22 cellular contexts compared by ENCODE assay signal in the genomic region with DNA sequence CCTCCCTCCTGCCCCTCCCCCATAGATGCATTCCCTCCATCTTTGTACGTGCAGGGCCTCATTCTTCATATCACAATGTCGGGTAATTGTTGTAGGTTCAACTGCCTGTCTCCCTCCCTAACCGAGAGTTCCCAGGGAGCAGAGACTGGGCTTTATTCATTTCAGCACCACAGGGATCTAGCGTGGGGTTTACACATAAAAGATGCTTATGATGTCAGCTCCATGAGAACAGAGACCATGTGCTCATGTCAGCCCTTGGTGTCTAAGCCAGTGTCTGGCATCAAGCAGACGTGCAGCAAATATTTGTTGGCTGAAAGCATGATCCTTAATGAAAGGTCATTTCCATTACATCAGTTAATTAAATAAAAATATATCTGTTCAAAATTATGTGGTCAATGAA.
DNase-seq lines count a peak whose midpoint lies in the region; ATAC-seq and TF ChIP-seq lines count a peak whose summit lies in the region.
"Had no signal": no experiment of that assay in that cellular context is flagged by ENCODE, and none has a peak within 500 bp of the region (broad histone marks: within the 10 kb centered on the region; RNA-seq: fewer than 3 reads in every experiment).

No MANE protein-coding gene starts in this region.

- no peaks in the 10 kb centered on the region for H4K20me1 ChIP-seq in IMR-90 (ENCODE audit: insufficient read depth, low read length)
- H4K20me1 ChIP-seq: BLaER1 treated with 17β-estradiol and CSF1 and Interleukin-3, amounts not matched to agents 10 nM and 100 nM had no signal

- peak overlapping the region; percentile 34; the same call in 1 of the 3 replicates for H2BK15ac ChIP-seq in IMR-90 (ENCODE audit: low read depth, low read length)

- H2BK120ac ChIP-seq in IMR-90 (ENCODE audit: low read depth, low read length) = peak overlapping the region; percentile 38; the same call in 1 of the 2 replicates

- dilution Hi-C loops in IMR-90 (cut with HindIII; ENCODE audit: low sequenced_read_pairs, unreplicated experiment) = no loop called here

- no peak overlapping the region for H3K23ac ChIP-seq in IMR-90 (ENCODE audit: low read depth, low read length)

- peaks cover 3% of the 10 kb centered on the region for H3K9me1 ChIP-seq in IMR-90 (ENCODE audit: insufficient read depth, low read length)

- H2AK5ac ChIP-seq in IMR-90 (ENCODE audit: low read depth, low read length) = 0 out of 2 replicates have a peak overlapping the region, but pooled peaks have one; percentile 27

- DNase-seq in A673 (ENCODE audit: low spot score) = peak; percentile 22
- DNase-seq in IMR-90 = no peak
- peak; percentile 14 for DNase-seq in astrocyte of the spinal cord (ENCODE audit: low read depth, low spot score)
- peak; percentile 28 for DNase-seq in fibroblast of villous mesenchyme (ENCODE audit: low read depth)
- no peak for DNase-seq in suprapubic skin (ENCODE audit: low spot score in 2 of 2)
- DNase-seq in stimulated activated naive CD4-positive, alpha-beta T cell (lab: John Stamatoyannopoulos, UW) = no peak
- DNase-seq: CD8-positive, alpha-beta memory T cell; H7; Karpas-422; MG63; NCI-H1048; NCI-H1436; NCI-H1930; NCI-H226; NCI-H526; NK-92 treated with Interleukin-12 subunit alpha and Interleukin-12 subunit beta, amount 100 ng/mL, for 24 hours; Peyer's patch had no signal

- 70% methylated on average over 2 of the region's 5 CpGs; no CpG with 5 or more reads in 1 of the 2 experiments for WGBS in IMR-90 (ENCODE audit: extremely low coverage in 2 of 2, insufficient read length in 1 of 2), 2 experiments
- 73% methylated on average over 5 of the region's 5 CpGs for WGBS in suprapubic skin

- H3K9me3 ChIP-seq in A673 (ENCODE audit: low read depth, low read length, poor library complexity, severe bottlenecking) (no peaks in the 10 kb centered on the region), IMR-90 (ENCODE audit: control insufficient read depth, insufficient read depth, low read length) (no peaks in the 10 kb centered on the region), suprapubic skin (no peaks in the 10 kb centered on the region)
- H3K9me3 ChIP-seq: A549, Peyer's patch, SJSA1 had no signal

- ATAC-seq in IMR-90 (ENCODE audit: low read depth) = no peak
- ATAC-seq in HG03095 (IDR thresholded peaks at IDR 0.05; ENCODE audit: unreplicated experiment) = no peak
- no peak for ATAC-seq in GM18861 (IDR thresholded peaks at IDR 0.05; ENCODE audit: unreplicated experiment)
- ATAC-seq: A549 had no signal

- H2AK9ac ChIP-seq in IMR-90 (replicated peaks; ENCODE audit: low read depth, low read length, poor library complexity) = no peak overlapping the region

- POLR2A ChIA-PET in A673 (lab: Charles Lee; ENCODE audit: low non-redundant PET) (interaction anchor here (0.6 kb wide), 1 partner anchor 156 kb away, joined by 3 read pairs; no protein-coding TSS in a partner anchor), IMR-90 (lab: Charles Lee; ENCODE audit: unreplicated experiment) (no interaction called here)

- no peak overlapping the region for H4K91ac ChIP-seq in IMR-90 (ENCODE audit: insufficient read depth, low read depth, low read length)

- no peak overlapping the region for H3K9ac ChIP-seq in IMR-90 (ENCODE audit: low read depth, low read length)
- H3K9ac ChIP-seq: BLaER1 treated with 17β-estradiol and CSF1 and Interleukin-3, amounts not matched to agents 10 nM and 100 nM had no signal

- no peak for TF ChIP-seq CTCF in A673 (conservative IDR thresholded peaks at IDR 0.05; ENCODE audit: low read depth, low read length)
- no peak for TF ChIP-seq CTCF in IMR-90 (conservative IDR thresholded peaks at IDR 0.05; ENCODE audit: low read depth, low read length)
- TF ChIP-seq CTCF in astrocyte of the spinal cord (IDR thresholded peaks at IDR 0.05; ENCODE audit: low read depth, low read length) = no peak
- TF ChIP-seq CTCF in fibroblast of villous mesenchyme (IDR thresholded peaks at IDR 0.05; ENCODE audit: insufficient read depth, low read depth, low read length) = no peak
- TF ChIP-seq CTCF in suprapubic skin (IDR thresholded peaks at IDR 0.05) = no peak

- H3K14ac ChIP-seq in IMR-90 (replicated peaks; ENCODE audit: low read depth, low read length) = no peak overlapping the region

- no peak overlapping the region for H2BK20ac ChIP-seq in IMR-90 (ENCODE audit: low read depth, low read length)

- H4K5ac ChIP-seq in IMR-90 (ENCODE audit: low read depth, low read length) = no peak overlapping the region

- in situ Hi-C loops in IMR-90 (cut with MboI; ENCODE audit: low sequenced_read_pairs) = loop anchor here (10.0 kb wide), 1 partner anchor 297 kb away; the partner anchor contains the start of gene TRIB2
- in situ Hi-C loops in astrocyte of the spinal cord (cut with HindIII; ENCODE audit: low sequenced_read_pairs) = no loop called here

- 0 out of 2 replicates have a peak overlapping the region, but pooled peaks have one; percentile 34 for H3K4ac ChIP-seq in IMR-90 (ENCODE audit: low read depth, low read length)

- BruUV-seq in A673 (replicated peaks; lab: Mats Ljungman, UMichigan) = no TSS peak
- no TSS peak for BruUV-seq in IMR-90 (replicated peaks; lab: Mats Ljungman, UMichigan)

- H3K56ac ChIP-seq in IMR-90 (ENCODE audit: extremely low read depth, insufficient read depth, low read length) = no peak overlapping the region

- TF ChIP-seq RAD21 in IMR-90 (IDR thresholded peaks at IDR 0.05; ENCODE audit: low read length) = no peak

- no peak overlapping the region for H2BK5ac ChIP-seq in IMR-90 (ENCODE audit: low read depth, low read length, poor library complexity, severe bottlenecking)

- intact Hi-C loops in A673 (cut with micrococcal nuclease; ENCODE audit: unreplicated experiment) = loop anchor here (10.0 kb wide), 1 partner anchor 587 kb away; no protein-coding TSS in a partner anchor
- intact Hi-C loops in IMR-90 (cut with micrococcal nuclease) = loop anchor here (5.0 to 10.0 kb wide), 3 partner anchors 514 to 593 kb away; no protein-coding TSS in a partner anchor

- CTCF ChIA-PET in A673 (lab: Charles Lee) (no interaction called here), IMR-90 (lab: Yijun Ruan, JAX) (no interaction called here)

- no peak for TF ChIP-seq EP300 in suprapubic skin (IDR thresholded peaks at IDR 0.05)

- no peaks in the 10 kb centered on the region for H3K79me1 ChIP-seq in IMR-90 (ENCODE audit: low read depth in 1 of 2, low read length in 2 of 2)

- H3K27ac ChIP-seq in A673 (ENCODE audit: low read depth, low read length, poor library complexity, severe bottlenecking) = no peak overlapping the region
- H3K27ac ChIP-seq in IMR-90 (ENCODE audit: insufficient read depth, low read length) = no peak overlapping the region
- no peak overlapping the region for H3K27ac ChIP-seq in suprapubic skin
- H3K27ac ChIP-seq: A549; BLaER1 treated with 17β-estradiol and CSF1 and Interleukin-3, amounts not matched to agents 10 nM and 100 nM; Peyer's patch; SJSA1 had no signal

- H3K4me2 ChIP-seq in IMR-90 (ENCODE audit: low read depth, low read length) = no peak overlapping the region
- H3K4me2 ChIP-seq: A549; BLaER1 treated with 17β-estradiol and CSF1 and Interleukin-3, amounts not matched to agents 10 nM and 100 nM had no signal

- H3K27me3 ChIP-seq in A673 (replicated peaks; ENCODE audit: insufficient read depth, low read depth, low read length, poor library complexity) (no peaks in the 10 kb centered on the region), IMR-90 (ENCODE audit: control insufficient read depth, insufficient read depth, low read length) (no peaks in the 10 kb centered on the region), suprapubic skin (no peaks in the 10 kb centered on the region)
- H3K27me3 ChIP-seq: BLaER1 treated with 17β-estradiol and CSF1 and Interleukin-3, amounts not matched to agents 10 nM and 100 nM; MG63; Peyer's patch; SJSA1 had no signal

- H3K36me3 ChIP-seq in A673 (ENCODE audit: insufficient read depth, low read length, poor library complexity, severe bottlenecking) (no peaks in the 10 kb centered on the region), IMR-90 (ENCODE audit: control insufficient read depth, insufficient read depth, low read length) (no peaks in the 10 kb centered on the region), suprapubic skin (no peaks in the 10 kb centered on the region)
- H3K36me3 ChIP-seq: BLaER1 treated with 17β-estradiol and CSF1 and Interleukin-3, amounts not matched to agents 10 nM and 100 nM; MG63; Peyer's patch; SJSA1 had no signal

- TF ChIP-seq POLR2A in IMR-90 (IDR thresholded peaks at IDR 0.05; ENCODE audit: low read depth, low read length) (no peak), suprapubic skin (IDR thresholded peaks at IDR 0.05) (no peak)

- H4K8ac ChIP-seq in IMR-90 (ENCODE audit: low read depth in 2 of 2, low read length in 2 of 2) = 0 out of 4 replicates have a peak overlapping the region, but pooled peaks of 1 of the 2 experiments have one; percentile 4

- no peak overlapping the region for H3K18ac ChIP-seq in IMR-90 (ENCODE audit: low read depth, low read length)

- no peak overlapping the region for H2AFZ ChIP-seq in IMR-90 (replicated peaks; ENCODE audit: low read length, poor library complexity)

- H3K4me1 ChIP-seq in A673 (ENCODE audit: insufficient read depth, low read length, poor library complexity, severe bottlenecking) (no peaks in the 10 kb centered on the region), IMR-90 (ENCODE audit: control insufficient read depth, insufficient read depth, low read length) (peaks cover 8% of the 10 kb centered on the region), suprapubic skin (no peaks in the 10 kb centered on the region)
- H3K4me1 ChIP-seq: A549, Peyer's patch had no signal

- H3K4me3 ChIP-seq in A673 (ENCODE audit: low read depth, low read length, poor library complexity, severe bottlenecking) (no peak overlapping the region), IMR-90 (ENCODE audit: insufficient read depth, low read depth, low read length) (no peak overlapping the region), astrocyte of the spinal cord (ENCODE audit: low read depth, low read length) (no peak overlapping the region), fibroblast of villous mesenchyme (ENCODE audit: low read depth, low read length) (no peak overlapping the region), suprapubic skin (no peak overlapping the region)
- H3K4me3 ChIP-seq: A549; BLaER1 treated with 17β-estradiol and CSF1 and Interleukin-3, amounts not matched to agents 10 nM and 100 nM; MG63; Peyer's patch; SJSA1 had no signal

TF ChIP-seq in IMR-90, 13 proteins besides CTCF, POLR2A, EP300 and RAD21 (continues in another document):
- TF ChIP-seq NFE2L2 (IDR thresholded peaks at IDR 0.05; ENCODE audit: low read depth, low read length) (no peak), CEBPB (IDR thresholded peaks at IDR 0.05; ENCODE audit: low read depth, low read length) (no peak), MAZ (IDR thresholded peaks at IDR 0.05; ENCODE audit: borderline replicate concordance, low read depth, low read length) (no peak), USF2 (IDR thresholded peaks at IDR 0.05; ENCODE audit: low read depth, low read length) (no peak)

Comparison
In these comparisons a context has a peak if more than half of its experiments do, and no peak if none do; other contexts are left out.
1. DNase-seq: peak in A673 (single experiment), astrocyte of the spinal cord (single experiment) and fibroblast of villous mesenchyme (single experiment); none in IMR-90 (single experiment), suprapubic skin (0 of 2) and stimulated activated naive CD4-positive, alpha-beta T cell (0 of 6).